11 cellular contexts compared by ENCODE assay signal in genomic region chr15:78007965-78008886, GRCh38.
DNase-seq lines count a peak whose midpoint lies in the region; ATAC-seq and TF ChIP-seq lines count a peak whose summit lies in the region.
"Had no signal": no experiment of that assay in that cellular context is flagged by ENCODE, and none has a peak within 500 bp of the region (broad histone marks: within the 10 kb centered on the region; RNA-seq: fewer than 3 reads in every experiment).

No MANE protein-coding gene starts in this region.

- H3K9me3 ChIP-seq in BLaER1 = no peaks in the 10 kb centered on the region
- H3K9me3 ChIP-seq in Panc1 (ENCODE audit: control insufficient read depth, insufficient read depth, low read depth, low read length) = no peaks in the 10 kb centered on the region

- intact Hi-C loops in Panc1 (cut with micrococcal nuclease; ENCODE audit: unreplicated experiment) = no loop called here

- H3K4me2 ChIP-seq in BLaER1 = no peak overlapping the region

- no peaks in the 10 kb centered on the region for H3K27me3 ChIP-seq in BLaER1
- H3K27me3 ChIP-seq in Panc1 (ENCODE audit: control insufficient read depth, insufficient read depth, low read length) = no peaks in the 10 kb centered on the region
- H3K27me3 ChIP-seq: dorsolateral prefrontal cortex had no signal

- no peak overlapping the region for H3K4me3 ChIP-seq in BLaER1
- H3K4me3 ChIP-seq in Panc1 (ENCODE audit: low read depth in 2 of 2, low read length in 2 of 2) = no peak overlapping the region
- H3K4me3 ChIP-seq: dorsolateral prefrontal cortex had no signal

- H3K4me1 ChIP-seq in BLaER1 (peaks cover 6% of the 10 kb centered on the region), Panc1 (ENCODE audit: control insufficient read depth, insufficient read depth, low read length) (0 out of 2 replicates have a peak, but pooled peaks cover 9% of the 10 kb centered on the region)

- ATAC-seq in Panc1 (peak; percentile 59; the same call in 1 of the 2 replicates), omental fat pad (ENCODE audit: low FRiP score) (peak; percentile 69), HG02763 (IDR thresholded peaks at IDR 0.05; ENCODE audit: unreplicated experiment) (no peak)

- in situ Hi-C loops in Panc1 (cut with HindIII; ENCODE audit: low pct_unique_long_range_greater_than_20kb, low sequenced_read_pairs) = no loop called here

- DNase-seq in Panc1 (ENCODE audit: low read depth, low spot score) = no peak
- DNase-seq in fibroblast of the conjunctiva (ENCODE audit: low read depth) = peak; percentile 59
- no peak for DNase-seq in omental fat pad (ENCODE audit: low spot score)
- DNase-seq in NCI-H2196 treated with DMSO at 0.1 percent for 48 hours (lab: John Stamatoyannopoulos, UW; ENCODE audit: unreplicated experiment) = no peak
- no peak for DNase-seq in activated CD4-positive, alpha-beta T cell treated with anti-CD3 and anti-CD28 coated beads for 4 hours
- DNase-seq in NCI-H146 treated with DMSO at 0.1 percent for 48 hours (lab: John Stamatoyannopoulos, UW; ENCODE audit: unreplicated experiment) = no peak
- DNase-seq: activated CD4-positive, alpha-beta T cell treated with anti-CD3 and anti-CD28 coated beads, Interleukin-2, amount 50 U/mL, for 48 hours; dorsolateral prefrontal cortex; midbrain had no signal

- CTCF ChIA-PET in Panc1 (lab: Charles Lee) = no interaction called here

- POLR2A ChIA-PET in Panc1 (lab: Charles Lee) = no interaction called here

- TF ChIP-seq CTCF in Panc1 (IDR thresholded peaks at IDR 0.05) = no peak
- TF ChIP-seq CTCF in omental fat pad (IDR thresholded peaks at IDR 0.05) = no peak

- H3K36me3 ChIP-seq in BLaER1 (peaks cover 86% of the 10 kb centered on the region), Panc1 (ENCODE audit: control insufficient read depth, insufficient read depth, low read length) (no peaks in the 10 kb centered on the region; the same call in none of the 2 replicates)

- no TSS peak for BruUV-seq in Panc1 (replicated peaks; lab: Mats Ljungman, UMichigan)

- 0 out of 2 replicates have a peak overlapping the region, but pooled peaks have one; percentile 17 for H3K9ac ChIP-seq in BLaER1

- H3K27ac ChIP-seq in BLaER1 (no peak overlapping the region), Panc1 (ENCODE audit: low read length) (no peak overlapping the region)

- H4K20me1 ChIP-seq in BLaER1 = peaks cover 10% of the 10 kb centered on the region; the same call in 1 of the 2 replicates
